Comparison of ENCODE assay signal across 24 cellular contexts in the genomic region with DNA sequence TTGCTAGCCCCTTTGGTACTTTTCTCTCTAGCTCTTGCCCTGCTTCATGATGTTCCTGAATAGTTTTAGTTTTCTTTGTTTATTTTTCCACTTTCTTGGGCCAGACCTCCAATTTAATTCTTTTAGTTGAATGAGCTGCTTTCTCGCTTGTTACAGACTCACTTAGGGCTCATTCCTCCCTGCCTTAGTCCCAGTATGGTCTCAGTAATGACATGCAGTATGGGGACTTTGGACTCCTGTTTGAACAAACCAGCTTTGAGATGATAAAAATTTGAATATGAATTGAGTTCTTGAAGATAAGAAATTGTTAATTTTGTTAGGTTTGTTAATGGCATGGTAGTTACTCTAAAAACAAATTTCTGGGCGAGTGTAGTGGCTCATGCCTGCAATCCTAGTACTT.
"Had no signal": no experiment of that assay in that cellular context is flagged by ENCODE, and none has a peak within 500 bp of the region (broad histone marks: within the 10 kb centered on the region; RNA-seq: fewer than 3 reads in every experiment).

No MANE protein-coding gene starts in this region.

- H3K36me3 ChIP-seq: esophagus muscularis mucosa, gastrocnemius medialis, spleen, vagina had no signal

- H3K4me3 ChIP-seq: esophagus muscularis mucosa, gastrocnemius medialis, spleen, testis, vagina had no signal

- H3K27ac ChIP-seq: esophagus muscularis mucosa, gastrocnemius medialis, spleen, testis, vagina had no signal

- H3K4me3 Mint-ChIP-seq: activated naive CD4-positive, alpha-beta T cell treated with anti-CD3 and anti-CD28 coated beads, Interleukin-2, amount 50 U/mL, for 24 hours; central memory CD8-positive, alpha-beta T cell; naive thymus-derived CD4-positive, alpha-beta T cell; type B pancreatic cell had no signal

- H3K27me3 ChIP-seq: esophagus muscularis mucosa, gastrocnemius medialis, testis, vagina had no signal

- H3K9me3 ChIP-seq: esophagus muscularis mucosa, gastrocnemius medialis, spleen, testis, vagina had no signal

- FAIRE-seq: colon, endothelial cell of umbilical vein, islet of Langerhans had no signal

- H3K27ac Mint-ChIP-seq: activated naive CD4-positive, alpha-beta T cell treated with anti-CD3 and anti-CD28 coated beads, Interleukin-2, amount 50 U/mL, for 24 hours; progenitor cell of endocrine pancreas; type B pancreatic cell had no signal

- ATAC-seq: gastrocnemius medialis; left cardiac atrium; naive thymus-derived CD4-positive, alpha-beta T cell had no signal

- H3K27me3 Mint-ChIP-seq: activated naive CD4-positive, alpha-beta T cell treated with anti-CD3 and anti-CD28 coated beads, Interleukin-2, amount 50 U/mL, for 24 hours; progenitor cell of endocrine pancreas; type B pancreatic cell had no signal

- H3K4me1 ChIP-seq: gastrocnemius medialis, spleen had no signal

- DNase-seq: activated CD4-positive, alpha-beta T cell treated with anti-CD3 and anti-CD28 coated beads for 1 hour; activated CD4-positive, alpha-beta T cell treated with anti-CD3 and anti-CD28 coated beads, Interleukin-2, amount 50 U/mL, for 1 hour; activated gamma-delta T cell treated with Interleukin-2 at 50 U/mL for 16 hours; activated T-cell treated with anti-CD3 and anti-CD28 coated beads, Interleukin-2, amount 50 U/mL, for 1 hour; effector memory CD4-positive, alpha-beta T cell; gastrocnemius medialis; head of caudate nucleus; left cardiac atrium; naive thymus-derived CD4-positive, alpha-beta T cell; retina; spleen; stimulated activated CD4-positive, alpha-beta T cell treated with anti-CD3 and anti-CD28 coated beads, Interleukin-4, amount 100 ng/mL, for 1 hour; stimulated activated naive CD4-positive, alpha-beta T cell; T-helper 9 cell; testis had no signal

- H3K9me3 Mint-ChIP-seq: activated naive CD4-positive, alpha-beta T cell treated with anti-CD3 and anti-CD28 coated beads, Interleukin-2, amount 50 U/mL, for 24 hours; central memory CD8-positive, alpha-beta T cell; naive thymus-derived CD4-positive, alpha-beta T cell; type B pancreatic cell had no signal

- H3K36me3 Mint-ChIP-seq: naive thymus-derived CD4-positive, alpha-beta T cell had no signal
